Comparison of ENCODE assay signal across 9 cellular contexts in genomic region chr6:113644861-113645575, GRCh38.
DNase-seq lines count a peak whose midpoint lies in the region; ATAC-seq, FAIRE-seq and TF ChIP-seq lines count a peak whose summit lies in the region.
"Had no signal": no experiment of that assay in that cellular context is flagged by ENCODE, and none has a peak within 500 bp of the region (broad histone marks: within the 10 kb centered on the region; RNA-seq: fewer than 3 reads in every experiment).

No MANE protein-coding gene starts in this region.

- no peak for TF ChIP-seq CTCF in foreskin keratinocyte (conservative IDR thresholded peaks at IDR 0.05)

- H3K27me3 ChIP-seq in foreskin keratinocyte: peaks cover 9% of the 10 kb centered on the region

- H3K27ac ChIP-seq in foreskin keratinocyte: peak overlapping the region; percentile 96

- DNase-seq in SK-MEL-5 (ENCODE audit: low read depth, low spot score) (peak; percentile 24), foreskin keratinocyte (peak; percentile 94 to 98), urothelium cell line (ENCODE audit: low spot score) (peak; percentile 65), iPS-NIHi11 (ENCODE audit: low spot score) (no peak)
- no peak for DNase-seq in stimulated activated CD4-positive, alpha-beta T cell treated with anti-CD3 and anti-CD28 coated beads, Interleukin-4, amount 100 ng/mL, for 4 hours
- no peak for DNase-seq in activated CD4-positive, CD25-positive, alpha-beta regulatory T cell (lab: John Stamatoyannopoulos, UW)
- DNase-seq: activated naive CD8-positive, alpha-beta T cell treated with anti-CD3 and anti-CD28 coated beads, Interleukin-2, amount 50 U/mL, for 24 hours; Karpas-422 had no signal

- in situ Hi-C loops in SK-MEL-5 (cut with HindIII; ENCODE audit: low pct_unique_long_range_greater_than_20kb, low sequenced_read_pairs): no loop called here

- peak; percentile 20 for ATAC-seq in GM21723 (IDR thresholded peaks at IDR 0.05; ENCODE audit: unreplicated experiment)
- ATAC-seq in foreskin keratinocyte: peak; percentile 75
- ATAC-seq: activated naive CD8-positive, alpha-beta T cell treated with anti-CD3 and anti-CD28 coated beads, Interleukin-2, amount 50 U/mL, for 24 hours had no signal

- H3K4me1 ChIP-seq in foreskin keratinocyte: peaks cover 29% of the 10 kb centered on the region

- FAIRE-seq in urothelium cell line (lab: Jason Lieb, UNC): no peak

Comparison
In these comparisons a context has a peak if more than half of its experiments do, and no peak if none do; other contexts are left out.
1. DNase-seq: peak in SK-MEL-5 (single experiment), foreskin keratinocyte (2 of 2) and urothelium cell line (single experiment); none in iPS-NIHi11 (single experiment), stimulated activated CD4-positive, alpha-beta T cell treated with anti-CD3 and anti-CD28 coated beads, Interleukin-4, amount 100 ng/mL, for 4 hours (0 of 2) and activated CD4-positive, CD25-positive, alpha-beta regulatory T cell (0 of 4).